In the genomic region with DNA sequence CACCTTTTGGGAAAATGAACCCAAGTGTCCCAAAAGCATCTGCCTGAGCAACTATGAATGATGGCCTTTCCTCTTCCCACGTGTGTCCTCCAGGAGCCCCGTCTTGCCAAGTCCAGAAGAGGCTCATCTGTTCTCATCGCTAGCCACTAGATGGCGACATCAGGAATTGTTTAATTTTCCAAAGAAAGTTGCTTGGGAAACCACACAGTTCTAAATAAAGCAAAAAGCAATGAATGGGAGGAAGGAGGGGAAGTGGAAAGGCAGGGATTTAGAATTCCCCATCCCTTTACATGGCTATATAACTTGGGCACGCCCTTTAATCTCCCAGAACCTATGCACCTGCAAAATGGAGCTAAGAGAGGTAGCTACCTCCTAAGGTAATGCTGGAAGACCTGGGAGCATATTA, we compare ENCODE assay signal across 8 cellular contexts. TPM values are rescaled to one million over a fixed set of nuclear protein-coding genes. Genes with fewer than 3 reads are reported as not detected.
DNase-seq lines count a peak whose midpoint lies in the region; ATAC-seq and TF ChIP-seq lines count a peak whose summit lies in the region.

No MANE protein-coding gene starts in this region.

- H3K4me3 Mint-ChIP-seq in stimulated activated memory B cell treated with anti-CD40 and anti-IgM and Interleukin-4, amounts not matched to agents 10 μg/mL and 1 μg/mL and 100 μg/mL, for 72 hours, result no peak overlapping the region

- TF ChIP-seq CTCF in epithelial cell of proximal tubule (conservative IDR thresholded peaks at IDR 0.05; ENCODE audit: low read depth, low read length), result peak; percentile 79

- peak; percentile 15 for DNase-seq in activated naive CD4-positive, alpha-beta T cell treated with Interleukin-2 at 50 U/mL for 16 hours
- DNase-seq in activated naive CD4-positive, alpha-beta T cell treated with anti-CD3 and anti-CD28 coated beads, Interleukin-2, amount 50 U/mL, for 16 hours, result no peak
- peak; percentile 77 for DNase-seq in LHCN-M2 (ENCODE audit: low read depth)
- peak; percentile 18 for DNase-seq in epithelial cell of proximal tubule (ENCODE audit: low read depth)
- peak; percentile 81 for DNase-seq in myocyte (ENCODE audit: low read depth)

- H3K27me3 Mint-ChIP-seq in stimulated activated memory B cell treated with anti-CD40 and anti-IgM and Interleukin-4, amounts not matched to agents 10 μg/mL and 1 μg/mL and 100 μg/mL, for 72 hours, result peaks cover 49% of the 10 kb centered on the region

- H3K27ac Mint-ChIP-seq in stimulated activated memory B cell treated with anti-CD40 and anti-IgM and Interleukin-4, amounts not matched to agents 10 μg/mL and 1 μg/mL and 100 μg/mL, for 72 hours, result no peak overlapping the region

- ATAC-seq in SK-N-SH treated with all-trans-retinoic acid at 6 μM for 48 hours, result peak; percentile 91
- ATAC-seq in stimulated activated memory B cell treated with anti-CD40 and anti-IgM and Interleukin-4, amounts not matched to agents 10 μg/mL and 1 μg/mL and 100 μg/mL, for 72 hours, result no peak
- ATAC-seq in HG02588 (IDR thresholded peaks at IDR 0.05; ENCODE audit: unreplicated experiment), result no peak

- H3K36me3 Mint-ChIP-seq in stimulated activated memory B cell treated with anti-CD40 and anti-IgM and Interleukin-4, amounts not matched to agents 10 μg/mL and 1 μg/mL and 100 μg/mL, for 72 hours, result no peaks in the 10 kb centered on the region

- no peak overlapping the region for H3K4me3 ChIP-seq in epithelial cell of proximal tubule (ENCODE audit: low read depth, low read length)

- H3K4me1 Mint-ChIP-seq in stimulated activated memory B cell treated with anti-CD40 and anti-IgM and Interleukin-4, amounts not matched to agents 10 μg/mL and 1 μg/mL and 100 μg/mL, for 72 hours, result peaks cover 8% of the 10 kb centered on the region

- peaks cover under 1% of the 10 kb centered on the region for H3K9me3 Mint-ChIP-seq in stimulated activated memory B cell treated with anti-CD40 and anti-IgM and Interleukin-4, amounts not matched to agents 10 μg/mL and 1 μg/mL and 100 μg/mL, for 72 hours

TF ChIP-seq in SK-N-SH treated with all-trans-retinoic acid at 6 μM for 48 hours, 23 proteins besides CTCF, POLR2A, EP300 and RAD21:
- no peak for TF ChIP-seq ARNTL (CRISPR knock-in tag; IDR thresholded peaks at IDR 0.05; ENCODE audit: borderline replicate concordance, low read depth)
- TF ChIP-seq ZNF70 (CRISPR knock-in tag; IDR thresholded peaks at IDR 0.05), result no peak
TF ChIP-seq in SK-N-SH treated with all-trans-retinoic acid at 6 μM for 48 hours: peak in this region for 0.

RNA-seq across cellular contexts. Expression of a gene that starts 9.0 kb away (rescaled TPM):
- not detected in 2 replicates for total RNA-seq in LHCN-M2 (2014; rRNA removed)
- not detected for polyA plus RNA-seq in LHCN-M2 (2012)
- total RNA-seq in epithelial cell of proximal tubule, result 0.63 and 1.2 TPM in 2 replicates
- not detected in 2 replicates for total RNA-seq in myocyte
- not detected for polyA plus RNA-seq in myocyte (2012)
